Comparison of ENCODE assay signal across 9 cellular contexts in genomic region chr7:103988468-103989199, GRCh38. TPM values are rescaled to one million over a fixed set of nuclear protein-coding genes. Genes with fewer than 3 reads are reported as not detected.
DNase-seq lines count a peak whose midpoint lies in the region; ATAC-seq and TF ChIP-seq lines count a peak whose summit lies in the region.
"Had no signal": no experiment of that assay in that cellular context is flagged by ENCODE, and none has a peak within 500 bp of the region (broad histone marks: within the 10 kb centered on the region; RNA-seq: fewer than 3 reads in every experiment).

No MANE protein-coding gene starts in this region.

- in situ Hi-C loops in GM13977 (cut with MboI; ENCODE audit: low pct_unique_long_range_greater_than_20kb, low sequenced_read_pairs, unreplicated experiment) = no loop called here

- TF ChIP-seq CTCF in GM13977 (IDR thresholded peaks at IDR 0.05; ENCODE audit: extremely low read depth, insufficient read depth, missing control alignments) = no peak

- peaks cover 46 to 47% of the 10 kb centered on the region in 2 donors for H3K27me3 Mint-ChIP-seq in T-cell

- no peaks in the 10 kb centered on the region for H3K9me3 ChIP-seq in iPS-15b (ENCODE audit: control insufficient read depth, insufficient read depth, low read length)
- H3K9me3 ChIP-seq: SJSA1 had no signal

- POLR2A ChIA-PET in T-cell (lab: Charles Lee) = no interaction called here

- no peak for ATAC-seq in T-cell (replicated peaks in 1 of 4)

- CTCF ChIA-PET in T-cell (lab: Charles Lee) = no interaction called here

- no peak overlapping the region for H3K9ac ChIP-seq in iPS-15b (ENCODE audit: low read depth, low read length)

- peaks cover 7 to 14% (median 13%) of the 10 kb centered on the region in 3 donors for H3K4me1 Mint-ChIP-seq in T-cell

- H3K36me3 ChIP-seq in iPS-15b (ENCODE audit: control insufficient read depth, insufficient read depth, low read length) = no peaks in the 10 kb centered on the region
- H3K36me3 ChIP-seq: SJSA1 had no signal

- peaks cover 63% of the 10 kb centered on the region for H3K27me3 ChIP-seq in iPS-15b (ENCODE audit: control insufficient read depth, insufficient read depth, low read length)

- H3K4me3 Mint-ChIP-seq in T-cell = peak overlapping the region in 2 of 3 donors; percentile 28 to 70

- H3K27ac Mint-ChIP-seq in T-cell = no peak overlapping the region

- H3K36me3 Mint-ChIP-seq in T-cell = no peaks in the 10 kb centered on the region

- DNase-seq in NCI-H2227 (lab: John Stamatoyannopoulos, UW; ENCODE audit: unreplicated experiment) (peak; percentile 30), NCI-H2227 treated with DMSO at 0.1 percent for 48 hours (lab: John Stamatoyannopoulos, UW) (no peak), T-cell (no peak), smooth muscle cell of the brain vasculature (ENCODE audit: low read depth, low spot score) (peak; percentile 1), inferior parietal cortex (ENCODE audit: extremely low spot score) (no peak), epidermal melanocyte (ENCODE audit: insufficient read length, low spot score) (no peak), GM13977 (ENCODE audit: low spot score) (no peak)

- peak overlapping the region; percentile 54 for H3K4me3 ChIP-seq in iPS-15b (ENCODE audit: low read depth, low read length)

- H3K9me3 Mint-ChIP-seq in T-cell = no peaks in the 10 kb centered on the region

- no peaks in the 10 kb centered on the region for H3K4me1 ChIP-seq in iPS-15b (ENCODE audit: control insufficient read depth, insufficient read depth, low read length)

RNA-seq across cellular contexts. Expression of gene RELN, which starts 0.8 kb away (rescaled TPM):
- total RNA-seq in T-cell = under 1 TPM in 3 of 5 donors, not detected in 2; 0.20 to 0.50 (median 0.41) TPM

Comparison
In these comparisons a context has a peak if more than half of its experiments do, and no peak if none do; other contexts are left out.
1. DNase-seq: peak in NCI-H2227 (single experiment) and smooth muscle cell of the brain vasculature (single experiment); none in NCI-H2227 treated with DMSO at 0.1 percent for 48 hours (single experiment), T-cell (0 of 34), inferior parietal cortex (single experiment), epidermal melanocyte (single experiment) and GM13977 (single experiment).